Comparison of ENCODE assay signal across 8 cellular contexts in the genomic region with DNA sequence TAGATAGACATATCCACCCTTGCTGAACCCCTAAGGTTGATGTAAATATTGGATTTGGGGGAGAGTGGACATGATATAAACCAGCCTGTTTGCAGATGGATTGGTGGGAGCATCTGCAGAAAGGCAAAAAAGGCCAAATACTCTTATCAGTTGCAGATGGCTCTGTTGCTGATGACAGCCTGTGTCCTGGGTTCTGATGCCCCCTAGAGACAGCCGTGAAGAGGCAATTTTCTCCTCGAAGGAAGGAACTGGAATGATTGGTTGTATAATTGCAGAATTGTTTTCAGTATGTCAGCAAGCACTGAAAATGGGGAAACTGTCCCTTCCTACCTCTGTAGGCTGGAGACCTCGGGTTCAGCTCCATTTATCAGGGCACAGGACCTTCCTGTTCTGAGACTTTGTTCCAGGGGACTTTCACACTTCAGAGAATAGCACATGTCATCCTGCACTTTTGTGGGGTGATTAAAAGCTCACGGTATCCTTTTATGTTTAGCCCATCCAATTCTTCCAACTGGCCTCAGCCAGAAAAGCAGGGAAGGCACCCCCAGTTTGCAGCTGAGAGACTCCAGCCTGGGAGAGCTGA.
DNase-seq lines count a peak whose midpoint lies in the region; ATAC-seq and TF ChIP-seq lines count a peak whose summit lies in the region.

No MANE protein-coding gene starts in this region.

- H3K4me3 ChIP-seq in A673 (ENCODE audit: low read depth, low read length, poor library complexity, severe bottlenecking): no peak overlapping the region
- no peak overlapping the region for H3K4me3 ChIP-seq in brain microvascular endothelial cell (ENCODE audit: low read depth, low read length)

- BruUV-seq in A673 (replicated peaks; lab: Mats Ljungman, UMichigan): no TSS peak

- H3K36me3 ChIP-seq in A673 (ENCODE audit: insufficient read depth, low read length, poor library complexity, severe bottlenecking) (no peaks in the 10 kb centered on the region), brain microvascular endothelial cell (replicated peaks) (peaks cover 20% of the 10 kb centered on the region)

- intact Hi-C loops in A673 (cut with micrococcal nuclease; ENCODE audit: unreplicated experiment): loop anchor here (1.0 to 5.0 kb wide), 2 partner anchors 125 to 387 kb away; no protein-coding TSS in a partner anchor

- H3K4me1 ChIP-seq in A673 (ENCODE audit: insufficient read depth, low read length, poor library complexity, severe bottlenecking): no peaks in the 10 kb centered on the region

- CTCF ChIA-PET in A673 (lab: Charles Lee): no interaction called here

- ATAC-seq in HG02973 (IDR thresholded peaks at IDR 0.05; ENCODE audit: unreplicated experiment) (no peak), HG03175 (IDR thresholded peaks at IDR 0.05; ENCODE audit: unreplicated experiment) (no peak), GM18907 (IDR thresholded peaks at IDR 0.05; ENCODE audit: unreplicated experiment) (no peak)

- peak; percentile 73 for DNase-seq in A673 (ENCODE audit: low spot score)
- peak; percentile 75 for DNase-seq in NCI-H460 (ENCODE audit: extremely low read depth, low read depth)
- peak; percentile 65 for DNase-seq in brain microvascular endothelial cell
- DNase-seq in kidney tubule cell (ENCODE audit: low spot score): peak; percentile 52

- POLR2A ChIA-PET in A673 (lab: Charles Lee; ENCODE audit: low non-redundant PET): interaction anchor here (0.7 kb wide), 1 partner anchor 104 kb away, joined by 6 read pairs; no protein-coding TSS in a partner anchor

- in situ Hi-C loops in brain microvascular endothelial cell (cut with HindIII; ENCODE audit: low pct_ligation_motif_present, low sequenced_read_pairs): no loop called here

- H3K27ac ChIP-seq in A673 (ENCODE audit: low read depth, low read length, poor library complexity, severe bottlenecking) (no peak overlapping the region), brain microvascular endothelial cell (peak overlapping the region; percentile 98)

- H3K27me3 ChIP-seq in A673 (replicated peaks; ENCODE audit: insufficient read depth, low read depth, low read length, poor library complexity) (no peaks in the 10 kb centered on the region), brain microvascular endothelial cell (replicated peaks) (no peaks in the 10 kb centered on the region)

- no peaks in the 10 kb centered on the region for H3K9me3 ChIP-seq in A673 (ENCODE audit: low read depth, low read length, poor library complexity, severe bottlenecking)

- TF ChIP-seq CTCF in A673 (conservative IDR thresholded peaks at IDR 0.05; ENCODE audit: low read depth, low read length) (peak; percentile 81), GM12873 (IDR thresholded peaks at IDR 0.05; ENCODE audit: insufficient read depth, low read depth, low read length, missing control alignments) (peak; percentile 57), brain microvascular endothelial cell (IDR thresholded peaks at IDR 0.05; ENCODE audit: low read depth, low read length, missing control alignments) (peak; percentile 83)
